ENCODE assay signal across 11 cellular contexts in genomic region chr5:54616031-54616430, GRCh38.
DNase-seq lines count a peak whose midpoint lies in the region; ATAC-seq, FAIRE-seq and TF ChIP-seq lines count a peak whose summit lies in the region.
"Had no signal": no experiment of that assay in that cellular context is flagged by ENCODE, and none has a peak within 500 bp of the region (broad histone marks: within the 10 kb centered on the region; RNA-seq: fewer than 3 reads in every experiment).

No MANE protein-coding gene starts in this region.

- H4K20me1 ChIP-seq in K562 (replicated peaks; ENCODE audit: control insufficient read depth, insufficient read depth, low read length): no peaks in the 10 kb centered on the region
- H4K20me1 ChIP-seq in Karpas-422 (ENCODE audit: insufficient read depth, low read depth, low read length): no peaks in the 10 kb centered on the region

- no peaks in the 10 kb centered on the region for H3K4me1 ChIP-seq in K562 (replicated peaks in 1 of 2; ENCODE audit: control insufficient read depth in 2 of 2, insufficient read depth in 2 of 2, low read length in 2 of 2)
- H3K4me1 ChIP-seq in spleen: peaks cover 3 to 60% (median 27%) of the 10 kb centered on the region in 6 donors
- H3K4me1 ChIP-seq in Karpas-422 (ENCODE audit: low read length): no peaks in the 10 kb centered on the region

- no peak overlapping the region for H3K27ac ChIP-seq in K562 (ENCODE audit: extremely low read depth, low read depth, low read length)
- H3K27ac ChIP-seq in spleen: peak overlapping the region in 6 of 8 donors; percentile 30 to 72 (median 63)
- H3K27ac ChIP-seq in Karpas-422 (ENCODE audit: low read length): no peak overlapping the region
- H3K27ac ChIP-seq in brain microvascular endothelial cell: no peak overlapping the region
- H3K27ac ChIP-seq: KMS-11 had no signal

- no peak for TF ChIP-seq POLR2A in K562 (conservative IDR thresholded peaks at IDR 0.05)
- TF ChIP-seq POLR2A in spleen (IDR thresholded peaks at IDR 0.05): no peak

- no peaks in the 10 kb centered on the region for H3K9me1 ChIP-seq in K562 (ENCODE audit: control insufficient read depth, insufficient read depth, low read length)

- no peak overlapping the region for H3K9ac ChIP-seq in K562 (ENCODE audit: insufficient read depth in 1 of 2, low read depth in 2 of 2, low read length in 2 of 2)
- H3K9ac ChIP-seq in Karpas-422 (ENCODE audit: low read length): no peak overlapping the region
- H3K9ac ChIP-seq: KMS-11 had no signal

- ATAC-seq in K562: no peak
- ATAC-seq in left ventricle myocardium superior: peak; percentile 95
- ATAC-seq in GM21786 (IDR thresholded peaks at IDR 0.05; ENCODE audit: unreplicated experiment): no peak

- DNase-seq in HCEC 1CT (peak; percentile 77), K562 (ENCODE audit: extremely low read depth in 1 of 4, low spot score in 3 of 4) (no peak), left ventricle myocardium superior (no peak), spleen (no peak), Karpas-422 (no peak), NCI-H774 (lab: John Stamatoyannopoulos, UW) (no peak), brain microvascular endothelial cell (no peak)

- H3K79me2 ChIP-seq in K562 (ENCODE audit: control insufficient read depth, insufficient read depth, low read length) (no peaks in the 10 kb centered on the region), Karpas-422 (ENCODE audit: low read length) (no peaks in the 10 kb centered on the region)

- 1% methylated on average over 3 of the region's 3 CpGs for WGBS in K562 (ENCODE audit: insufficient coverage, low coverage, missing lambda C conversion rate)
- WGBS in spleen, 5 donors: 34 to 59% (median 41%) methylated on average over 3 of the region's 3 CpGs

- H3K4me2 ChIP-seq in K562 (ENCODE audit: insufficient read depth, low read length): no peak overlapping the region
- H3K4me2 ChIP-seq in Karpas-422 (ENCODE audit: low read depth, low read length, poor library complexity, severe bottlenecking): no peak overlapping the region
- H3K4me2 ChIP-seq: KMS-11 had no signal

- no TSS peak for BruUV-seq in K562 (replicated peaks; lab: Mats Ljungman, UMichigan)

- no peak overlapping the region for H3K4me3 ChIP-seq in K562
- H3K4me3 ChIP-seq in spleen: no peak overlapping the region
- no peak overlapping the region for H3K4me3 ChIP-seq in Karpas-422 (ENCODE audit: low read length)
- H3K4me3 ChIP-seq in brain microvascular endothelial cell (ENCODE audit: low read depth, low read length): no peak overlapping the region
- H3K4me3 ChIP-seq: skin epidermis had no signal

- intact Hi-C loops in K562 (cut with micrococcal nuclease): no loop called here
- intact Hi-C loops in left ventricle myocardium superior (cut with micrococcal nuclease): no loop called here
- intact Hi-C loops in spleen (cut with DNase I; ENCODE audit: low total_unique reads): no loop called here

- no peaks in the 10 kb centered on the region for H3K9me2 ChIP-seq in Karpas-422 (replicated peaks; ENCODE audit: insufficient read depth, low read length)

- FAIRE-seq in K562 (lab: Jason Lieb, UNC): no peak
- FAIRE-seq: endometrium had no signal

- no peaks in the 10 kb centered on the region for H3K36me3 ChIP-seq in K562 (ENCODE audit: control insufficient read depth, insufficient read depth, low read length)
- no peaks in the 10 kb centered on the region for H3K36me3 ChIP-seq in spleen
- H3K36me3 ChIP-seq in Karpas-422 (ENCODE audit: insufficient read depth, low read length): no peaks in the 10 kb centered on the region
- no peaks in the 10 kb centered on the region for H3K36me3 ChIP-seq in brain microvascular endothelial cell (replicated peaks)

- H2AFZ ChIP-seq in K562 (ENCODE audit: low read depth, low read length) (no peak overlapping the region), Karpas-422 (ENCODE audit: low read length) (no peak overlapping the region)

- no peak for TF ChIP-seq EP300 in K562 (IDR thresholded peaks at IDR 0.05; ENCODE audit: low read length)

- TF ChIP-seq RAD21 in K562 (CRISPR knock-in tag; conservative IDR thresholded peaks at IDR 0.05 in 1 of 2, IDR thresholded peaks at IDR 0.05 in 1 of 2): no peak

- in situ Hi-C loops in K562 (cut with MboI) (no loop called here), brain microvascular endothelial cell (cut with HindIII; ENCODE audit: low pct_ligation_motif_present, low sequenced_read_pairs) (no loop called here)

- no peaks in the 10 kb centered on the region for H3K9me3 ChIP-seq in K562 (replicated peaks; ENCODE audit: control insufficient read depth, insufficient read depth, low read depth, low read length)
- peaks cover 0 to 3% (median 0%) of the 10 kb centered on the region in 8 donors for H3K9me3 ChIP-seq in spleen
- no peaks in the 10 kb centered on the region for H3K9me3 ChIP-seq in Karpas-422 (ENCODE audit: low read length)

- POLR2A ChIA-PET in K562 (lab: Yijun Ruan, JAX): no interaction called here

- CTCF ChIA-PET in K562 (lab: Yijun Ruan, JAX; ENCODE audit: low intra/inter-chr PET ratio): no interaction called here

- TF ChIP-seq CTCF in K562 (IDR thresholded peaks at IDR 0.05 in 2 of 3, conservative IDR thresholded peaks at IDR 0.05 in 1 of 3; ENCODE audit: insufficient read depth in 2 of 3, low read depth in 1 of 3, low read length in 3 of 3): no peak
- no peak for TF ChIP-seq CTCF in spleen (IDR thresholded peaks at IDR 0.05 in 8 of 11, conservative IDR thresholded peaks at IDR 0.05 in 3 of 11)
- no peak for TF ChIP-seq CTCF in brain microvascular endothelial cell (IDR thresholded peaks at IDR 0.05; ENCODE audit: low read depth, low read length, missing control alignments)

- H3K27me3 ChIP-seq in K562 (ENCODE audit: control insufficient read depth in 2 of 2, insufficient read depth in 2 of 2, low read length in 2 of 2): peaks cover 13% of the 10 kb centered on the region in 2 experiments; a peak in 4 of 5 replicates
- no peaks in the 10 kb centered on the region for H3K27me3 ChIP-seq in spleen (replicated peaks in 1 of 7)
- no peaks in the 10 kb centered on the region for H3K27me3 ChIP-seq in Karpas-422 (ENCODE audit: low read length)
- H3K27me3 ChIP-seq in brain microvascular endothelial cell (replicated peaks): no peaks in the 10 kb centered on the region

TF ChIP-seq in K562, 482 proteins besides CTCF, POLR2A, EP300 and RAD21:
- TF ChIP-seq, protein P1, sequence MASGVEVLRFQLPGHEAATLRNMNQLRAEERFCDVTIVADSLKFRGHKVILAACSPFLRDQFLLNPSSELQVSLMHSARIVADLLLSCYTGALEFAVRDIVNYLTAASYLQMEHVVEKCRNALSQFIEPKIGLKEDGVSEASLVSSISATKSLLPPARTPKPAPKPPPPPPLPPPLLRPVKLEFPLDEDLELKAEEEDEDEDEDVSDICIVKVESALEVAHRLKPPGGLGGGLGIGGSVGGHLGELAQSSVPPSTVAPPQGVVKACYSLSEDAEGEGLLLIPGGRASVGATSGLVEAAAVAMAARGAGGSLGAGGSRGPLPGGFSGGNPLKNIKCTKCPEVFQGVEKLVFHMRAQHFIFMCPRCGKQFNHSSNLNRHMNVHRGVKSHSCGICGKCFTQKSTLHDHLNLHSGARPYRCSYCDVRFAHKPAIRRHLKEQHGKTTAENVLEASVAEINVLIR (CRISPR knock-in tag; IDR thresholded peaks at IDR 0.05): no peak
- TF ChIP-seq SMAD3 (CRISPR knock-in tag; conservative IDR thresholded peaks at IDR 0.05) (no peak), KLF1 (tag; IDR thresholded peaks at IDR 0.05) (no peak), ZNF174 (CRISPR knock-in tag; IDR thresholded peaks at IDR 0.05) (no peak), CEBPB (tag; IDR thresholded peaks at IDR 0.05) (peak; percentile 59), DLX4 (CRISPR knock-in tag; IDR thresholded peaks at IDR 0.05) (no peak), NCOA4 (IDR thresholded peaks at IDR 0.05; ENCODE audit: partially characterized antibody) (no peak), MCM7 (IDR thresholded peaks at IDR 0.05) (no peak), TBP (optimal IDR thresholded peaks at IDR 0.05; ENCODE audit: low read depth, low read length) (no peak), CEBPG (CRISPR knock-in tag; IDR thresholded peaks at IDR 0.05) (no peak), CEBPG (tag; conservative IDR thresholded peaks at IDR 0.05 in 1 of 2, IDR thresholded peaks at IDR 0.05 in 1 of 2) (peak; percentile 9 to 32; a peak in 1 of 4 replicates), RBM34 (IDR thresholded peaks at IDR 0.05; ENCODE audit: borderline replicate concordance, insufficient read depth, low read length) (no peak)

Comparison
In these comparisons a context has a peak if more than half of its experiments do, and no peak if none do; other contexts are left out.
1. H3K27ac ChIP-seq: peak in spleen (6 of 8); none in K562 (single experiment), Karpas-422 (single experiment) and brain microvascular endothelial cell (single experiment).